In genomic region chr17:62705781-62706597, GRCh38 we compare ENCODE assay signal across 8 cellular contexts.
DNase-seq lines count a peak whose midpoint lies in the region; ATAC-seq, FAIRE-seq and TF ChIP-seq lines count a peak whose summit lies in the region.

No MANE protein-coding gene starts in this region.

- DNase-seq in right lobe of liver (peak in 1 of 3 donors; percentile 31), HepG2 (ENCODE audit: low spot score) (no peak), endothelial cell of umbilical vein (ENCODE audit: low read depth, low spot score) (peak; percentile 57), vagina (ENCODE audit: extremely low spot score in 2 of 2) (no peak), NCI-H1694 (lab: John Stamatoyannopoulos, UW) (no peak), GM19239 (ENCODE audit: insufficient read length, low spot score) (no peak), GM03348 (ENCODE audit: low spot score) (no peak)

- no peak for TF ChIP-seq RAD21 in HepG2 (CRISPR knock-in tag; IDR thresholded peaks at IDR 0.05)

- H3K9ac ChIP-seq in HepG2 (ENCODE audit: insufficient read depth, low read depth, low read length) (no peak overlapping the region), endothelial cell of umbilical vein (replicated peaks; ENCODE audit: extremely low read depth, insufficient read depth, low read length) (peak overlapping the region; percentile 17)

- no peaks in the 10 kb centered on the region for H3K79me2 ChIP-seq in HepG2 (ENCODE audit: insufficient read depth, low read length)
- H3K79me2 ChIP-seq in endothelial cell of umbilical vein (ENCODE audit: control insufficient read depth, insufficient read depth, low read length), result no peaks in the 10 kb centered on the region

- H3K27me3 ChIP-seq in right lobe of liver (no peaks in the 10 kb centered on the region), HepG2 (ENCODE audit: control insufficient read depth in 1 of 2, insufficient read depth in 2 of 2, low read length in 2 of 2) (peaks cover 21 to 64% of the 10 kb centered on the region in 2 experiments), endothelial cell of umbilical vein (ENCODE audit: control insufficient read depth in 2 of 2, insufficient read depth in 2 of 2, low read length in 2 of 2) (peaks cover 0 to 10% of the 10 kb centered on the region in 2 experiments), vagina (no peaks in the 10 kb centered on the region)

- 28% methylated on average over 8 of the region's 14 CpGs for whole genome bisulfite sequencing in right lobe of liver (ENCODE audit: insufficient coverage, low coverage, low lambda C conversion rate, missing lambda C conversion rate)
- WGBS in HepG2 (ENCODE audit: low lambda C conversion rate), result 16% methylated on average over 14 of the region's 14 CpGs
- 15 to 19% methylated on average over 12 of the region's 14 CpGs for WGBS in mesodermal cell (ENCODE audit: insufficient coverage in 2 of 2), 2 experiments

- H3K27ac ChIP-seq in right lobe of liver (no peak overlapping the region), HepG2 (ENCODE audit: extremely low read length, insufficient read depth, low read length) (no peak overlapping the region), endothelial cell of umbilical vein (ENCODE audit: insufficient read depth, low read depth, low read length) (peak overlapping the region; percentile 40), mesodermal cell (ENCODE audit: low read depth, low read length, severe bottlenecking) (peak overlapping the region; percentile 42), vagina (peak overlapping the region; percentile 81)

- TF ChIP-seq POLR2A in right lobe of liver (IDR thresholded peaks at IDR 0.05) (no peak), HepG2 (IDR thresholded peaks at IDR 0.05; ENCODE audit: insufficient read depth in 1 of 2, low read depth in 2 of 2, low read length in 2 of 2) (no peak), endothelial cell of umbilical vein (IDR thresholded peaks at IDR 0.05; ENCODE audit: low read depth, low read length) (no peak), vagina (IDR thresholded peaks at IDR 0.05) (no peak)

- H3K36me3 ChIP-seq in right lobe of liver (no peaks in the 10 kb centered on the region), HepG2 (replicated peaks in 1 of 2; ENCODE audit: control insufficient read depth in 1 of 2, insufficient read depth in 2 of 2, low read length in 2 of 2) (no peaks in the 10 kb centered on the region), endothelial cell of umbilical vein (ENCODE audit: control insufficient read depth in 2 of 2, extremely low read depth in 1 of 2, insufficient read depth in 2 of 2, low read length in 2 of 2) (no peaks in the 10 kb centered on the region), mesodermal cell (ENCODE audit: control insufficient read depth, insufficient read depth, low read length) (no peaks in the 10 kb centered on the region), vagina (no peaks in the 10 kb centered on the region)

- H3K4me1 ChIP-seq in right lobe of liver, result peaks cover 0 to 7% (median 0%) of the 10 kb centered on the region in 4 donors
- H3K4me1 ChIP-seq in HepG2 (ENCODE audit: insufficient read depth, low read length), result peaks cover 11% of the 10 kb centered on the region; the same call in 1 of the 2 replicates
- peaks cover 32% of the 10 kb centered on the region for H3K4me1 ChIP-seq in endothelial cell of umbilical vein (ENCODE audit: control insufficient read depth, extremely low read depth, insufficient read depth, low read length)
- peaks cover 15% of the 10 kb centered on the region for H3K4me1 ChIP-seq in mesodermal cell (ENCODE audit: control insufficient read depth, insufficient read depth, low read length, poor library complexity, severe bottlenecking)
- H3K4me1 ChIP-seq in vagina, result peaks cover 26% of the 10 kb centered on the region

- H2AFZ ChIP-seq in HepG2 (ENCODE audit: low read length) (no peak overlapping the region), endothelial cell of umbilical vein (ENCODE audit: low read depth, low read length) (no peak overlapping the region)

- H3K4me3 ChIP-seq in right lobe of liver, result no peak overlapping the region
- no peak overlapping the region for H3K4me3 ChIP-seq in HepG2 (replicated peaks in 1 of 3; ENCODE audit: insufficient read depth in 1 of 3, low read depth in 2 of 3, low read length in 3 of 3)
- peak overlapping the region in 1 of 3 experiments; percentile 56 for H3K4me3 ChIP-seq in endothelial cell of umbilical vein (replicated peaks in 1 of 3; ENCODE audit: insufficient read depth in 1 of 3, low read depth in 1 of 3, low read length in 3 of 3)
- peak overlapping the region; percentile 61 for H3K4me3 ChIP-seq in mesodermal cell (ENCODE audit: extremely low read depth, insufficient read depth, low read length, poor library complexity, severe bottlenecking)
- peak overlapping the region in 1 of 2 donors; percentile 56 for H3K4me3 ChIP-seq in vagina

- in situ Hi-C loops in HepG2 (cut with HindIII; ENCODE audit: extremely low pct_ligation_motif_present, low pct_unique_long_range_greater_than_20kb), result no loop called here

- TF ChIP-seq EP300 in HepG2 (IDR thresholded peaks at IDR 0.05; ENCODE audit: low read depth in 2 of 2, low read length in 2 of 2) (no peak), HepG2 (CRISPR knock-in tag; IDR thresholded peaks at IDR 0.05; ENCODE audit: borderline replicate concordance) (no peak)

- POLR2A ChIA-PET in HepG2 (lab: Yijun Ruan, JAX) (no interaction called here), endothelial cell of umbilical vein (lab: Charles Lee) (interaction anchor here (0.8 kb wide), 1 partner anchor 22 kb away, joined by 3 read pairs; no protein-coding TSS in a partner anchor)

- H3K4me2 ChIP-seq in HepG2 (ENCODE audit: low read depth, low read length) (no peak overlapping the region), endothelial cell of umbilical vein (ENCODE audit: insufficient read depth, low read length) (peak overlapping the region; percentile 90)

- dilution Hi-C loops in endothelial cell of umbilical vein (cut with MboI; ENCODE audit: extremely low pct_ligation_motif_present, low sequenced_read_pairs), result no loop called here

- no peaks in the 10 kb centered on the region for H3K9me3 ChIP-seq in right lobe of liver
- no peaks in the 10 kb centered on the region for H3K9me3 ChIP-seq in HepG2 (ENCODE audit: low read length)
- no peaks in the 10 kb centered on the region for H3K9me3 ChIP-seq in endothelial cell of umbilical vein (replicated peaks; ENCODE audit: control insufficient read depth, insufficient read depth, low read length)
- H3K9me3 ChIP-seq in mesodermal cell (ENCODE audit: control insufficient read depth, low read length), result peaks cover 11% of the 10 kb centered on the region
- peaks cover 5% of the 10 kb centered on the region for H3K9me3 ChIP-seq in vagina

- intact Hi-C loops in right lobe of liver (cut with DNase I), result no loop called here
- intact Hi-C loops in HepG2 (cut with micrococcal nuclease; ENCODE audit: unreplicated experiment), result no loop called here
- intact Hi-C loops in endothelial cell of umbilical vein (cut with micrococcal nuclease), result loop anchor here (5.0 to 10.0 kb wide), 2 partner anchors 116 to 281 kb away; partner anchors contain the start of gene METTL2A
- intact Hi-C loops in vagina (cut with DNase I), result no loop called here

- H4K20me1 ChIP-seq in HepG2 (ENCODE audit: insufficient read depth, low read length), result no peaks in the 10 kb centered on the region
- no peaks in the 10 kb centered on the region for H4K20me1 ChIP-seq in endothelial cell of umbilical vein (replicated peaks; ENCODE audit: control insufficient read depth, extremely low read depth, insufficient read depth, low read length)

- TF ChIP-seq CTCF in right lobe of liver (IDR thresholded peaks at IDR 0.05) (no peak), HepG2 (CRISPR knock-in tag; IDR thresholded peaks at IDR 0.05) (no peak), endothelial cell of umbilical vein (IDR thresholded peaks at IDR 0.05; ENCODE audit: extremely low read depth in 1 of 2, insufficient read depth in 1 of 2, low read depth in 1 of 2, low read length in 2 of 2) (no peak), vagina (IDR thresholded peaks at IDR 0.05) (no peak)

- FAIRE-seq in HepG2 (lab: Jason Lieb, UNC) (no peak), endothelial cell of umbilical vein (lab: Jason Lieb, UNC) (peak; percentile 71), GM19239 (lab: Jason Lieb, UNC) (no peak)

- H3K9me1 ChIP-seq in endothelial cell of umbilical vein (replicated peaks; ENCODE audit: control insufficient read depth, extremely low read depth, insufficient read depth, low read length), result no peaks in the 10 kb centered on the region

- peak in 3 of 4 donors; percentile 15 to 27 (median 27) for ATAC-seq in right lobe of liver
- no peak for ATAC-seq in HepG2

- CTCF ChIA-PET in HepG2 (lab: Yijun Ruan, JAX; ENCODE audit: low intra/inter-chr PET ratio, low total read pairs) (interaction anchor here (5.3 kb wide), 1 partner anchor 263 kb away, joined by 78 read pairs; no protein-coding TSS in a partner anchor), endothelial cell of umbilical vein (lab: Charles Lee) (interaction anchor here (1.4 to 2.2 kb wide), 2 partner anchors 33 to 262 kb away, joined by 4 to 12 read pairs; no protein-coding TSS in a partner anchor)

- BruUV-seq in HepG2 (replicated peaks; lab: Mats Ljungman, UMichigan), result no TSS peak
- no TSS peak for BruUV-seq in endothelial cell of umbilical vein (replicated peaks; lab: Mats Ljungman, UMichigan)

TF ChIP-seq in endothelial cell of umbilical vein, 7 proteins besides CTCF, POLR2A, EP300 and RAD21:
- no peak for TF ChIP-seq FOS (IDR thresholded peaks at IDR 0.05; ENCODE audit: borderline replicate concordance, insufficient read depth, low read length)
- TF ChIP-seq GATA2 (IDR thresholded peaks at IDR 0.05; ENCODE audit: insufficient read depth, insufficient read length, low read depth, low read length), result peak; percentile 54
- TF ChIP-seq MYC (IDR thresholded peaks at IDR 0.05; ENCODE audit: low read depth, low read length), result no peak
- TF ChIP-seq EZH2 (IDR thresholded peaks at IDR 0.05; ENCODE audit: borderline replicate concordance, low read depth, low read length, severe bottlenecking), result no peak
- TF ChIP-seq MAX (IDR thresholded peaks at IDR 0.05; ENCODE audit: insufficient read depth, insufficient read length), result no peak
- TF ChIP-seq POLR2AphosphoS5 (IDR thresholded peaks at IDR 0.05; ENCODE audit: insufficient read depth, low read depth, low read length), result no peak
- no peak for TF ChIP-seq JUN (IDR thresholded peaks at IDR 0.05; ENCODE audit: borderline replicate concordance, insufficient read depth, insufficient read length, low read depth)
TF ChIP-seq in endothelial cell of umbilical vein: peak in this region for 1.

Comparison
In these comparisons a context has a peak if more than half of its experiments do, and no peak if none do; other contexts are left out.
1. H3K27ac ChIP-seq: peak in endothelial cell of umbilical vein (single experiment), mesodermal cell (single experiment) and vagina (single experiment); none in right lobe of liver (0 of 3) and HepG2 (single experiment).